ENCODE assay signal across 18 cellular contexts in the genomic region with DNA sequence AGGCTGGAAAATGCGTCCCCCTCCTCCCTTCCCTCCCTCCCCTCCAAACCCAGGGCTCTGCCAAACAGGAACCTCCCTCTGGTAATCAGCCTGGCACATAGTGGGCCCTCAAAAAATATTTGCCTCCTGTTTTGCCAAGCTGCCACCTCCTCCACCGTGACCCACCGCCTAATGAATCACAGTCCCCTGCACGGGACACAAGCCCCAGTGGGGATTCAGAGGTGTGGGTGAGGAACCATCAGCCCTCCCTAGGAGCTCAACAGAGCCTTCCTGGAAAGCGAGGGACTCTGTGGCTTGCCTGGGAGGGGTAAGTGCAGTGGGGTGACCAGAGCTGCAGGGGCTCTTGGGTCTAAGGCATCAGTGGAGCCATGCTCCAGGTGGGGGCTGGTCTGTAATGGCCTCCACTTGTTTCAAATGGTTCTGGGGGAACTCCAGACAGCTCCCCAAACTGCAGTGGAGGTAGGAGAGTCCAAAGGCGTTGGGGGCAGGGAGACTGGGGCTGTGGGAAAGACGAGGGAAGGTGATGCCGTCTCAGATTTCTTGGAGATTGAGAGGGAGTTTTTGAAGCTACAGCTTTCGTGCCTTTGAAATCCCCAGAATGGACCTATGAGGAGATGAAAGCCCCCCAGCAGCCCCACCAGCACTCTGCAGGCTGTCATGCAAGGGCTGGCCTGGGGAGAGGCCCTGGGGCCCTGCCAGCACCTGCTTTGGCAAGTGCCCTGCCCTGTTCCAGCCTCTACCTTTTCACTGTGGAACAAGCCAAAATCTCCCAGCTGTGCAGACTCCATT. TPM values are rescaled to one million over a fixed set of nuclear protein-coding genes. Genes with fewer than 3 reads are reported as not detected.
A peak's percentile ranks its signal among the peaks of the same experiment; 100 is the strongest.
DNase-seq lines count a peak whose midpoint lies in the region; ATAC-seq, FAIRE-seq and TF ChIP-seq lines count a peak whose summit lies in the region.
"Had no signal": no experiment of that assay in that cellular context is flagged by ENCODE, and none has a peak within 500 bp of the region (broad histone marks: within the 10 kb centered on the region; RNA-seq: fewer than 3 reads in every experiment).

No MANE protein-coding gene starts in this region.

- no peak overlapping the region for H2AFZ ChIP-seq in H1 (ENCODE audit: low read length)
- H2AFZ ChIP-seq in neuronal stem cell (ENCODE audit: low read length) = no peak overlapping the region

- H3K36me3 ChIP-seq in right atrium auricular region = no peaks in the 10 kb centered on the region
- no peaks in the 10 kb centered on the region for H3K36me3 ChIP-seq in H1 (ENCODE audit: control insufficient read depth in 2 of 4, insufficient read depth in 4 of 4, low read length in 3 of 4)
- H3K36me3 ChIP-seq in neuronal stem cell (replicated peaks in 1 of 2; ENCODE audit: control insufficient read depth in 2 of 2, insufficient read depth in 2 of 2, low read length in 2 of 2) = no peaks in the 10 kb centered on the region
- no peaks in the 10 kb centered on the region for H3K36me3 ChIP-seq in aorta (ENCODE audit: control insufficient read depth in 1 of 2, insufficient read depth in 2 of 2, low read length in 1 of 2)
- H3K36me3 ChIP-seq: Peyer's patch, upper lobe of left lung had no signal

- H3K9ac ChIP-seq in H1 (replicated peaks in 1 of 4; ENCODE audit: extremely low read depth in 1 of 4, low read depth in 3 of 4, low read length in 3 of 4) (no peak overlapping the region), neuronal stem cell (ENCODE audit: low read depth, low read length, poor library complexity) (no peak overlapping the region)

- POLR2A ChIA-PET in H1 (lab: Charles Lee; ENCODE audit: partially characterized antibody) = interaction anchor here (0.5 to 0.7 kb wide), 2 partner anchors 209 to 345 kb away, joined by 3 to 5 read pairs; no protein-coding TSS in a partner anchor

- 30% methylated on average over 9 of the region's 9 CpGs for WGBS in right cardiac atrium
- 77% methylated on average over 8 of the region's 9 CpGs; no CpG with 5 or more reads in 1 of the 2 experiments for WGBS in H1 (ENCODE audit: extremely low coverage in 1 of 2, insufficient coverage in 1 of 2, insufficient read length in 1 of 2, insufficient replicate concordance in 2 of 2, low coverage in 1 of 2, low lambda C conversion rate in 2 of 2, missing lambda C conversion rate in 1 of 2), 2 experiments
- WGBS in neuronal stem cell (ENCODE audit: extremely low coverage in 2 of 2, insufficient read length in 2 of 2, insufficient replicate concordance in 1 of 2), 2 donors = no CpG with 5 or more reads among the region's 9 CpGs
- 43 to 45% methylated on average over 9 of the region's 9 CpGs for WGBS in aorta, 2 donors

- TF ChIP-seq EP300 in H1 (IDR thresholded peaks at IDR 0.05; ENCODE audit: borderline replicate concordance in 1 of 2, low read depth in 2 of 2, low read length in 2 of 2) = no peak

- CTCF ChIA-PET in H1 (lab: Charles Lee; ENCODE audit: partially characterized antibody) = interaction anchor here (0.5 to 2.7 kb wide), 34 partner anchors 9 to 1839 kb away, joined by 3 to 20 read pairs (median 3); no protein-coding TSS in a partner anchor

- ATAC-seq in right cardiac atrium (no peak), aorta (ENCODE audit: low FRiP score) (no peak), GM19351 (IDR thresholded peaks at IDR 0.05; ENCODE audit: unreplicated experiment) (no peak)

- peak; percentile 50 for DNase-seq in right atrium auricular region (ENCODE audit: low spot score)
- no peak for DNase-seq in right cardiac atrium
- peak in 1 of 2 experiments; percentile 46 for DNase-seq in H1 (ENCODE audit: low read depth in 1 of 2, low spot score in 2 of 2)
- no peak for DNase-seq in neuronal stem cell (ENCODE audit: low spot score)
- no peak for DNase-seq in C1 segment of cervical spinal cord (lab: John Stamatoyannopoulos, UW)
- no peak for DNase-seq in aorta
- DNase-seq: activated gamma-delta T cell treated with Interleukin-2 at 50 U/mL for 16 hours, cerebellar nuclear complex, GF-D8, NCI-H2227 treated with DMSO at 0.1 percent for 48 hours, T-helper 2 cell, upper lobe of left lung had no signal

- H3K4me3 ChIP-seq in right atrium auricular region (no peak overlapping the region), right cardiac atrium (ENCODE audit: low read length) (no peak overlapping the region), H1 (ENCODE audit: extremely low read depth in 1 of 4, insufficient read depth in 2 of 4, low read depth in 3 of 4, low read length in 4 of 4) (peak overlapping the region in 1 of 4 experiments; percentile 67; a peak in 1 of 8 replicates), neuronal stem cell (ENCODE audit: low read length in 2 of 2) (no peak overlapping the region), aorta (ENCODE audit: low read length in 2 of 2) (no peak overlapping the region)
- H3K4me3 ChIP-seq: Peyer's patch, upper lobe of left lung had no signal

- TF ChIP-seq RAD21 in H1 (IDR thresholded peaks at IDR 0.05 in 1 of 2, conservative IDR thresholded peaks at IDR 0.05 in 1 of 2; ENCODE audit: low read depth in 2 of 2, low read length in 2 of 2) = no peak

- H3K56ac ChIP-seq in H1 (replicated peaks; ENCODE audit: insufficient read length, low read depth, low read length) = no peak overlapping the region

- no peak for FAIRE-seq in H1 (lab: Jason Lieb, UNC)
- FAIRE-seq: GM12891, keratinocyte had no signal

- H3K79me1 ChIP-seq in H1 (ENCODE audit: low read depth, low read length) (no peaks in the 10 kb centered on the region; the same call in 1 of the 2 replicates), neuronal stem cell (ENCODE audit: low read depth, low read length) (no peaks in the 10 kb centered on the region)

- H3K18ac ChIP-seq in H1 (ENCODE audit: extremely low read depth, low read length) (no peak overlapping the region; the same call in 1 of the 2 replicates), neuronal stem cell (ENCODE audit: low read length) (peak overlapping the region; percentile 3)

- H2BK5ac ChIP-seq in H1 (ENCODE audit: low read depth, low read length) = no peak overlapping the region; the same call in 1 of the 2 replicates
- H2BK5ac ChIP-seq in neuronal stem cell (ENCODE audit: low read length) = no peak overlapping the region

- no peaks in the 10 kb centered on the region for H3K79me2 ChIP-seq in H1 (ENCODE audit: control insufficient read depth in 1 of 2, insufficient read depth in 2 of 2, low read length in 2 of 2)

- no peaks in the 10 kb centered on the region for H3K9me3 ChIP-seq in right atrium auricular region
- no peaks in the 10 kb centered on the region for H3K9me3 ChIP-seq in right cardiac atrium (ENCODE audit: control insufficient read depth, low read length)
- no peaks in the 10 kb centered on the region for H3K9me3 ChIP-seq in H1 (ENCODE audit: insufficient read depth in 2 of 2, low read depth in 1 of 2, low read length in 1 of 2)
- H3K9me3 ChIP-seq in neuronal stem cell (replicated peaks in 1 of 2; ENCODE audit: control insufficient read depth in 2 of 2, insufficient read depth in 1 of 2, low read depth in 1 of 2, low read length in 2 of 2) = no peaks in the 10 kb centered on the region
- H3K9me3 ChIP-seq in aorta (ENCODE audit: control insufficient read depth, low read length) = peaks cover 3% of the 10 kb centered on the region
- H3K9me3 ChIP-seq: upper lobe of left lung had no signal

- no peak overlapping the region for H3K4ac ChIP-seq in H1 (replicated peaks; ENCODE audit: insufficient read length, low read depth, low read length)
- no peak overlapping the region for H3K4ac ChIP-seq in neuronal stem cell (ENCODE audit: low read length)

- H4K91ac ChIP-seq in H1 (replicated peaks; ENCODE audit: insufficient read length, low read length) (no peak overlapping the region), neuronal stem cell (ENCODE audit: low read depth, low read length, poor library complexity) (no peak overlapping the region)

- no peak for TF ChIP-seq POLR2A in H1 (IDR thresholded peaks at IDR 0.05; ENCODE audit: control extremely low read depth in 1 of 2, low read depth in 2 of 2, low read length in 2 of 2)

- H3K4me2 ChIP-seq in H1 (ENCODE audit: insufficient read depth in 1 of 2, low read depth in 2 of 2, low read length in 2 of 2) = peak overlapping the region in 1 of 2 experiments; percentile 43; a peak in 1 of 4 replicates
- H3K4me2 ChIP-seq in neuronal stem cell (ENCODE audit: insufficient read depth, low read length, poor library complexity, severe bottlenecking) = no peak overlapping the region

- no peak overlapping the region; the same call in 1 of the 2 replicates for H2BK20ac ChIP-seq in H1 (ENCODE audit: low read length)

- H3K27me3 ChIP-seq in right atrium auricular region (peaks cover 0 to 4% of the 10 kb centered on the region in 2 donors), right cardiac atrium (ENCODE audit: control insufficient read depth, insufficient read depth) (no peaks in the 10 kb centered on the region), H1 (replicated peaks in 1 of 4; ENCODE audit: control insufficient read depth in 3 of 4, extremely low read depth in 1 of 4, insufficient read depth in 3 of 4, low read length in 3 of 4) (peaks cover 20 to 50% (median 40%) of the 10 kb centered on the region in 4 experiments), neuronal stem cell (ENCODE audit: control insufficient read depth in 3 of 3, insufficient read depth in 3 of 3, low read depth in 1 of 3, low read length in 3 of 3) (peaks cover 10 to 76% (median 44%) of the 10 kb centered on the region in 3 experiments), aorta (ENCODE audit: control insufficient read depth in 1 of 2, insufficient read depth in 2 of 2, low read length in 1 of 2) (no peaks in the 10 kb centered on the region)

- H2BK15ac ChIP-seq in H1 (ENCODE audit: low read length) = 0 out of 2 replicates have a peak overlapping the region, but pooled peaks have one; percentile 16
- H2BK15ac ChIP-seq in neuronal stem cell (ENCODE audit: low read length) = peak overlapping the region; percentile 9

- H4K8ac ChIP-seq in H1 (ENCODE audit: extremely low read depth, insufficient read depth, low read length) = no peak overlapping the region
- no peak overlapping the region for H4K8ac ChIP-seq in neuronal stem cell (ENCODE audit: low read depth, low read length)

- H3K14ac ChIP-seq in H1 (ENCODE audit: insufficient read length) (no peak overlapping the region), neuronal stem cell (ENCODE audit: low read length) (no peak overlapping the region)

- H4K5ac ChIP-seq in H1 (ENCODE audit: insufficient read length, low read depth, low read length) = no peak overlapping the region

- peak overlapping the region; percentile 75; the same call in 1 of the 2 replicates for H2AK5ac ChIP-seq in H1 (ENCODE audit: low read depth, low read length)
- H2AK5ac ChIP-seq in neuronal stem cell (ENCODE audit: low read depth, low read length) = peak overlapping the region; percentile 40

- no peak overlapping the region for H3K23ac ChIP-seq in H1 (ENCODE audit: insufficient read length)
- no peak overlapping the region for H3K23ac ChIP-seq in neuronal stem cell (ENCODE audit: low read depth, low read length, poor library complexity)

- no peak overlapping the region for H3K27ac ChIP-seq in right atrium auricular region
- no peak overlapping the region for H3K27ac ChIP-seq in right cardiac atrium (ENCODE audit: low read length)
- no peak overlapping the region for H3K27ac ChIP-seq in H1 (ENCODE audit: low read depth, low read length)
- H3K27ac ChIP-seq in neuronal stem cell (replicated peaks; ENCODE audit: low read length) = no peak overlapping the region
- H3K27ac ChIP-seq in aorta (ENCODE audit: low read depth in 1 of 2, low read length in 2 of 2) = no peak overlapping the region
- H3K27ac ChIP-seq: Peyer's patch, upper lobe of left lung had no signal

- intact Hi-C loops in right cardiac atrium (cut with DNase I) = no loop called here
- intact Hi-C loops in aorta (cut with DNase I) = no loop called here

- H3K4me1 ChIP-seq in right atrium auricular region (peaks cover 0 to 19% of the 10 kb centered on the region in 2 donors), right cardiac atrium (ENCODE audit: control insufficient read depth, insufficient read depth, low read length) (no peaks in the 10 kb centered on the region), H1 (replicated peaks in 1 of 4; ENCODE audit: control insufficient read depth in 3 of 4, insufficient read depth in 4 of 4, low read length in 3 of 4) (peaks cover 0 to 16% (median 12%) of the 10 kb centered on the region in 4 experiments; a peak in 6 of 7 replicates), neuronal stem cell (ENCODE audit: control insufficient read depth in 2 of 2, insufficient read depth in 1 of 2, low read depth in 1 of 2, low read length in 2 of 2) (peaks cover 0 to 2% of the 10 kb centered on the region in 2 donors), aorta (ENCODE audit: control insufficient read depth in 1 of 2, insufficient read depth in 2 of 2, low read length in 2 of 2) (no peaks in the 10 kb centered on the region)

- peaks cover 12% of the 10 kb centered on the region; the same call in 1 of the 2 replicates for H3K23me2 ChIP-seq in H1 (ENCODE audit: low read depth, low read length)

- H2BK120ac ChIP-seq in H1 (replicated peaks; ENCODE audit: low read depth, low read length) = no peak overlapping the region
- H2BK120ac ChIP-seq in neuronal stem cell (ENCODE audit: low read depth, low read length) = no peak overlapping the region

- TF ChIP-seq CTCF in right atrium auricular region (IDR thresholded peaks at IDR 0.05) (no peak), H1 (IDR thresholded peaks at IDR 0.05; ENCODE audit: control extremely low read depth in 1 of 3, insufficient read depth in 1 of 3, low read depth in 1 of 3, low read length in 3 of 3) (no peak)

- H2BK12ac ChIP-seq in H1 (ENCODE audit: low read depth, low read length) (no peak overlapping the region), neuronal stem cell (ENCODE audit: low read length) (no peak overlapping the region)

- H4K20me1 ChIP-seq in H1 (replicated peaks in 1 of 2; ENCODE audit: control insufficient read depth in 1 of 2, insufficient read depth in 2 of 2, low read length in 2 of 2) = peaks cover 1 to 3% of the 10 kb centered on the region in 2 experiments

RNA-seq across cellular contexts. Expression of a gene that starts 1.0 kb away (rescaled TPM):
- 1 to 10 TPM; 4.6 to 5.7 TPM for total RNA-seq in right atrium auricular region
- 1 to 10 TPM; 2.3 to 7.2 (median 4.7) TPM for total RNA-seq in right cardiac atrium
- polyA plus RNA-seq in right cardiac atrium = 2.8 TPM
- total RNA-seq in H1 (2021; fragmentation: NEBNext Ultra II Directional; extraction: Animal tissue kit (Norgen Biotek cat#: 25700)) = 6.4 and 7.1 TPM in 2 replicates
- polyA plus RNA-seq in H1 (2011; rRNA removed) = 6.4 and 7.5 TPM in 2 replicates
- polyA plus RNA-seq in H1 (2011; cell fraction: cytosol; rRNA removed) = 7.7 TPM
- polyA plus RNA-seq in H1 (2011; cell fraction: nucleus; rRNA removed) = 8.8 TPM
- 4.9 to 7.3 TPM (median 5.8 TPM) in 4 replicates for polyA plus RNA-seq in H1 (2012, experiment 1 of 2)
- polyA plus RNA-seq in H1 (2012, experiment 2 of 2) = 2.3 TPM
- 6.6 TPM for polyA plus RNA-seq in H1 (2013, experiment 1 of 2)
- polyA plus RNA-seq in H1 (2013, experiment 2 of 2) = 6.4 TPM
- 14.1 and 14.6 TPM in 2 replicates for polyA minus RNA-seq in H1 (2011; rRNA and poly(A)+ RNA removed)
- polyA minus RNA-seq in H1 (2011; cell fraction: cytosol; rRNA and poly(A)+ RNA removed) = 4.1 TPM
- 4.2 TPM for polyA minus RNA-seq in H1 (2011; cell fraction: nucleus; rRNA and poly(A)+ RNA removed)
- 3.3 TPM for polyA plus RNA-seq in neuronal stem cell (2013, experiment 1 of 2)
- polyA plus RNA-seq in neuronal stem cell (2013, experiment 2 of 2) = 3.1 TPM
- total RNA-seq in aorta = 1 to 10 TPM in 1 of 2 donors, under 1 TPM in 1; 0.65 to 1.3 TPM
- polyA plus RNA-seq in aorta = under 1 TPM in 1 of 2 donors, not detected in 1; 0.25 TPM
- total RNA-seq: activated CD8-positive, alpha-beta memory T cell treated with anti-CD3 and anti-CD28 coated beads for 36 hours; naive thymus-derived CD8-positive, alpha-beta T cell had no signal
- polyA plus RNA-seq: naive thymus-derived CD8-positive, alpha-beta T cell had no signal
